ENCODE assay signal across 9 cellular contexts in genomic region chr2:200079356-200079755, GRCh38.
"Had no signal": no experiment of that assay in that cellular context is flagged by ENCODE, and none has a peak within 500 bp of the region (broad histone marks: within the 10 kb centered on the region; RNA-seq: fewer than 3 reads in every experiment).

No MANE protein-coding gene starts in this region.

- H3K4me1 ChIP-seq: HAP-1 had no signal

- H3K9me3 ChIP-seq: HAP-1 had no signal

- H3K4me3 ChIP-seq: GM23338, HAP-1 had no signal

- DNase-seq: H7, IMR-90, Karpas-422, KBM-7 had no signal

- H3K4me2 ChIP-seq: GM23338, KMS-11 had no signal

- FAIRE-seq: HTR-8/SVneo had no signal

- H3K36me3 ChIP-seq: HAP-1 had no signal

- H2AFZ ChIP-seq: GM23338 had no signal

- ATAC-seq: GM23338, HCT116 had no signal

- H3K27ac ChIP-seq: KMS-11 had no signal

- H3K9ac ChIP-seq: KMS-11 had no signal
